In the genomic region with DNA sequence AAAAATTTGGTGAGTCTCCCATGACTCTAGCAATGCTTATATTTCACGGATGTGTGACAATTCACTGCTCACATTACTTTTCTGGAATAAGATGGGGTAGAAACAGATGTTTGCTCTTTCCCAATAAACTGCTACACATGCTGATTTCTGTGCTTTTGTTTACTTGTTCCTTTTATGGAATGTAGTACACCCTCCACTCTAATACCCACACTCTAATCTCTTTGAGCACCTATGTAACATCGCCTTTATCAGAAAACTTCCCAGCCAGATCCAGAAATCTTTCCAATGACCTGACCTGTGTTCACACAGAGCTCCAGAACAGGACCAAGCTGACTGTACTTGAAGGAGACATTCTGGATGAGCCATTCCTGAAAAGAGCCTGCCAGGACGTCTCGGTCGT, we compare ENCODE assay signal across 28 cellular contexts. TPM values are rescaled to one million over a fixed set of nuclear protein-coding genes. Genes with fewer than 3 reads are reported as not detected.
A peak's percentile ranks its signal among the peaks of the same experiment; 100 is the strongest.
DNase-seq lines count a peak whose midpoint lies in the region; TF ChIP-seq lines count a peak whose summit lies in the region.
"Had no signal": no experiment of that assay in that cellular context is flagged by ENCODE, and none has a peak within 500 bp of the region (broad histone marks: within the 10 kb centered on the region; RNA-seq: fewer than 3 reads in every experiment).

No MANE protein-coding gene starts in this region.

- TF ChIP-seq CTCF in LNCaP clone FGC (IDR thresholded peaks at IDR 0.05; ENCODE audit: control insufficient read depth, extremely low read depth, insufficient read depth) (no peak), adrenal gland (IDR thresholded peaks at IDR 0.05) (no peak), esophagus muscularis mucosa (IDR thresholded peaks at IDR 0.05) (no peak), colonic mucosa (IDR thresholded peaks at IDR 0.05) (no peak)

- H3K27ac ChIP-seq in adrenal gland = peak overlapping the region in 4 of 5 donors; percentile 9 to 64 (median 41)
- no peak overlapping the region for H3K27ac ChIP-seq in esophagus muscularis mucosa (replicated peaks in 1 of 4)
- H3K27ac ChIP-seq in colonic mucosa = no peak overlapping the region
- H3K27ac ChIP-seq: BLaER1 had no signal

- H3K4me3 ChIP-seq in LNCaP clone FGC (ENCODE audit: low read depth, low read length) (no peak overlapping the region), adrenal gland (peak overlapping the region in 1 of 4 donors; percentile 9), esophagus muscularis mucosa (no peak overlapping the region), colonic mucosa (no peak overlapping the region)
- H3K4me3 ChIP-seq: BLaER1, GM12878 had no signal

- no peak for TF ChIP-seq EP300 in esophagus muscularis mucosa (IDR thresholded peaks at IDR 0.05)

- DNase-seq in LNCaP clone FGC (ENCODE audit: low read depth) (peak; percentile 19), adrenal gland (no peak), esophagus muscularis mucosa (ENCODE audit: extremely low spot score) (peak; percentile 68), H4 (ENCODE audit: low spot score) (no peak), colonic mucosa (no peak), HK-2 (ENCODE audit: unreplicated experiment) (no peak)
- DNase-seq: 8988T; ACHN; BE2C; C1 segment of cervical spinal cord; CD4-positive, alpha-beta memory T cell; CD4-positive, CD25-positive, alpha-beta regulatory T cell; CD8-positive, alpha-beta memory T cell; COR-L47; DMS 273 treated with DMSO at 0.1 percent for 48 hours; DMS153; DMS53; DMS79; DND-41; EL; GDM1 had no signal

- H3K36me3 ChIP-seq in adrenal gland (replicated peaks in 1 of 2) (peaks cover 0 to 9% of the 10 kb centered on the region in 2 donors), esophagus muscularis mucosa (no peaks in the 10 kb centered on the region), colonic mucosa (no peaks in the 10 kb centered on the region)
- H3K36me3 ChIP-seq: BE2C, BLaER1 had no signal

- H3K9me3 ChIP-seq in adrenal gland (replicated peaks in 1 of 3) (no peaks in the 10 kb centered on the region), esophagus muscularis mucosa (no peaks in the 10 kb centered on the region), colonic mucosa (no peaks in the 10 kb centered on the region)
- H3K9me3 ChIP-seq: BE2C, BLaER1 had no signal

- 53 to 58% (median 54%) methylated on average over 5 of the region's 5 CpGs for WGBS in adrenal gland, 4 donors
- WGBS in esophagus muscularis mucosa = 88% methylated on average over 5 of the region's 5 CpGs

- H3K27me3 ChIP-seq in adrenal gland (no peaks in the 10 kb centered on the region), esophagus muscularis mucosa (no peaks in the 10 kb centered on the region), colonic mucosa (no peaks in the 10 kb centered on the region)
- H3K27me3 ChIP-seq: BE2C, BLaER1 had no signal

- TF ChIP-seq POLR2A in adrenal gland (IDR thresholded peaks at IDR 0.05) (peak in 1 of 2 donors; percentile 12), esophagus muscularis mucosa (IDR thresholded peaks at IDR 0.05; ENCODE audit: low read depth) (no peak)

- intact Hi-C loops in adrenal gland (cut with DNase I) = no loop called here
- intact Hi-C loops in esophagus muscularis mucosa (cut with DNase I) = no loop called here
- intact Hi-C loops in colonic mucosa (cut with DNase I) = no loop called here

- H3K4me1 ChIP-seq in adrenal gland (replicated peaks in 1 of 2) = peaks cover 4 to 12% of the 10 kb centered on the region in 2 donors
- no peaks in the 10 kb centered on the region for H3K4me1 ChIP-seq in esophagus muscularis mucosa
- no peaks in the 10 kb centered on the region for H3K4me1 ChIP-seq in colonic mucosa
- H3K4me1 ChIP-seq: BE2C, BLaER1 had no signal

- H3K9ac ChIP-seq in colonic mucosa (ENCODE audit: low read depth in 2 of 2, low read length in 2 of 2) = no peak overlapping the region
- H3K9ac ChIP-seq: BLaER1 had no signal

RNA-seq across cellular contexts. Expression of a gene that starts 4.2 kb away (rescaled TPM):
- total RNA-seq in adrenal gland (1,000 to 10,000 TPM; 1,375 to 5,962 (median 2,281) TPM), esophagus muscularis mucosa (not detected), colonic mucosa (10 to 100 TPM in 1 of 2 donors, 1 to 10 TPM in 1; 2.2 to 27.2 TPM)
- over 10,000 TPM in 1 of 3 donors, 100 to 1,000 TPM in 2; 141 to 14,693 (median 845) TPM for polyA plus RNA-seq in adrenal gland
- total RNA-seq in H4 (2014; rRNA removed; shearing (Covaris generic)) = not detected in 2 replicates
- total RNA-seq: A673; CD4-positive, alpha-beta memory T cell; CD4-positive, CD25-positive, alpha-beta regulatory T cell; CD8-positive, alpha-beta memory T cell; Daoy; G401 had no signal
- polyA plus RNA-seq: AG04450; CD14-positive monocyte; CD4-positive, alpha-beta memory T cell; CD4-positive, CD25-positive, alpha-beta regulatory T cell; CD8-positive, alpha-beta memory T cell; GM12878 had no signal

RNA-seq across cellular contexts. Expression of a gene that starts 50.5 kb away (rescaled TPM):
- total RNA-seq in adrenal gland (1 to 10 TPM in 1 of 8 donors, under 1 TPM in 3, not detected in 4; 0.26 to 1.7 (median 0.78) TPM), esophagus muscularis mucosa (under 1 TPM in 1 of 4 donors, not detected in 3; 0.32 TPM), colonic mucosa (not detected)
- polyA plus RNA-seq in adrenal gland = 1 to 10 TPM in 2 of 3 donors, under 1 TPM in 1; 0.80 to 4.8 (median 1.8) TPM
- not detected in 2 replicates for total RNA-seq in H4 (2014; rRNA removed; shearing (Covaris generic))
- total RNA-seq: A673; CD4-positive, alpha-beta memory T cell; CD4-positive, CD25-positive, alpha-beta regulatory T cell; CD8-positive, alpha-beta memory T cell; Daoy; G401; GM12878 had no signal
- polyA plus RNA-seq: AG04450; CD14-positive monocyte; CD4-positive, alpha-beta memory T cell; CD4-positive, CD25-positive, alpha-beta regulatory T cell; CD8-positive, alpha-beta memory T cell; GM12878 had no signal

Comparison
In these comparisons a context has a peak if more than half of its experiments do, and no peak if none do; other contexts are left out.
1. DNase-seq: peak in LNCaP clone FGC (single experiment) and esophagus muscularis mucosa (single experiment); none in adrenal gland (0 of 7), H4 (single experiment), colonic mucosa (single experiment) and HK-2 (single experiment).
2. H3K27ac ChIP-seq: peak in adrenal gland (4 of 5); none in esophagus muscularis mucosa (0 of 4) and colonic mucosa (single experiment).
3. RNA of a gene that starts 4.2 kb away (total RNA-seq): 1,375 to 5,962 TPM in adrenal gland; 2.2 to 27.2 TPM in colonic mucosa, not detected in esophagus muscularis mucosa and not detected in H4; every median in the first group is over 10 times any median in the second.